ENCODE assay signal across 1 cellular context in the genomic region with DNA sequence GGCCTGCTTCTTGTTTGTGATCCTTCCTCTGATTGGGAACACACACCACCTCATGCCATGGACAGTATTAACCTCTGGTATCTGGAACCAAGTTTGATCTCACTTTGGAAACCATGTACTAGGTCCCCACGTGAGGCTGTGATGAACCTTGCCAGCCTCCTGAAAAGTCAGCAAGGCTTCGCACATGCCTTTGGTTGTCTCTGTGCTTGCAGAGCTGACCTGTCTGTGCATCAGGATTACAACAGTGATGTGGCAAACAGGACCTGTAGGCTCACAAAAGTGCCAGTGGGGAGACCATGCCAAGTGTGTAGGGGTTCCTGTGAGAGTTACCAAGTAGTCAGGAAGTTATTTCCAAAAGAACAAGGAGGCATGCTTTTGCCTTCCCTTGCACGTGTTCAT.
TF ChIP-seq lines count a peak whose summit lies in the region.

No MANE protein-coding gene starts in this region.

TF ChIP-seq in neural cell, 6 proteins besides CTCF, POLR2A, EP300 and RAD21 (continued from another document):
- TF ChIP-seq, protein P1, sequence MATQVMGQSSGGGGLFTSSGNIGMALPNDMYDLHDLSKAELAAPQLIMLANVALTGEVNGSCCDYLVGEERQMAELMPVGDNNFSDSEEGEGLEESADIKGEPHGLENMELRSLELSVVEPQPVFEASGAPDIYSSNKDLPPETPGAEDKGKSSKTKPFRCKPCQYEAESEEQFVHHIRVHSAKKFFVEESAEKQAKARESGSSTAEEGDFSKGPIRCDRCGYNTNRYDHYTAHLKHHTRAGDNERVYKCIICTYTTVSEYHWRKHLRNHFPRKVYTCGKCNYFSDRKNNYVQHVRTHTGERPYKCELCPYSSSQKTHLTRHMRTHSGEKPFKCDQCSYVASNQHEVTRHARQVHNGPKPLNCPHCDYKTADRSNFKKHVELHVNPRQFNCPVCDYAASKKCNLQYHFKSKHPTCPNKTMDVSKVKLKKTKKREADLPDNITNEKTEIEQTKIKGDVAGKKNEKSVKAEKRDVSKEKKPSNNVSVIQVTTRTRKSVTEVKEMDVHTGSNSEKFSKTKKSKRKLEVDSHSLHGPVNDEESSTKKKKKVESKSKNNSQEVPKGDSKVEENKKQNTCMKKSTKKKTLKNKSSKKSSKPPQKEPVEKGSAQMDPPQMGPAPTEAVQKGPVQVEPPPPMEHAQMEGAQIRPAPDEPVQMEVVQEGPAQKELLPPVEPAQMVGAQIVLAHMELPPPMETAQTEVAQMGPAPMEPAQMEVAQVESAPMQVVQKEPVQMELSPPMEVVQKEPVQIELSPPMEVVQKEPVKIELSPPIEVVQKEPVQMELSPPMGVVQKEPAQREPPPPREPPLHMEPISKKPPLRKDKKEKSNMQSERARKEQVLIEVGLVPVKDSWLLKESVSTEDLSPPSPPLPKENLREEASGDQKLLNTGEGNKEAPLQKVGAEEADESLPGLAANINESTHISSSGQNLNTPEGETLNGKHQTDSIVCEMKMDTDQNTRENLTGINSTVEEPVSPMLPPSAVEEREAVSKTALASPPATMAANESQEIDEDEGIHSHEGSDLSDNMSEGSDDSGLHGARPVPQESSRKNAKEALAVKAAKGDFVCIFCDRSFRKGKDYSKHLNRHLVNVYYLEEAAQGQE (IDR thresholded peaks at IDR 0.05; ENCODE audit: borderline replicate concordance) = no peak
- TF ChIP-seq SMC3 (conservative IDR thresholded peaks at IDR 0.05; ENCODE audit: poor library complexity) (no peak), TAF1 (IDR thresholded peaks at IDR 0.05; ENCODE audit: low read depth) (no peak), EZH2 (IDR thresholded peaks at IDR 0.05; ENCODE audit: borderline replicate concordance, insufficient read depth, low read length, poor library complexity, severe bottlenecking) (no peak)
